In the genomic region with DNA sequence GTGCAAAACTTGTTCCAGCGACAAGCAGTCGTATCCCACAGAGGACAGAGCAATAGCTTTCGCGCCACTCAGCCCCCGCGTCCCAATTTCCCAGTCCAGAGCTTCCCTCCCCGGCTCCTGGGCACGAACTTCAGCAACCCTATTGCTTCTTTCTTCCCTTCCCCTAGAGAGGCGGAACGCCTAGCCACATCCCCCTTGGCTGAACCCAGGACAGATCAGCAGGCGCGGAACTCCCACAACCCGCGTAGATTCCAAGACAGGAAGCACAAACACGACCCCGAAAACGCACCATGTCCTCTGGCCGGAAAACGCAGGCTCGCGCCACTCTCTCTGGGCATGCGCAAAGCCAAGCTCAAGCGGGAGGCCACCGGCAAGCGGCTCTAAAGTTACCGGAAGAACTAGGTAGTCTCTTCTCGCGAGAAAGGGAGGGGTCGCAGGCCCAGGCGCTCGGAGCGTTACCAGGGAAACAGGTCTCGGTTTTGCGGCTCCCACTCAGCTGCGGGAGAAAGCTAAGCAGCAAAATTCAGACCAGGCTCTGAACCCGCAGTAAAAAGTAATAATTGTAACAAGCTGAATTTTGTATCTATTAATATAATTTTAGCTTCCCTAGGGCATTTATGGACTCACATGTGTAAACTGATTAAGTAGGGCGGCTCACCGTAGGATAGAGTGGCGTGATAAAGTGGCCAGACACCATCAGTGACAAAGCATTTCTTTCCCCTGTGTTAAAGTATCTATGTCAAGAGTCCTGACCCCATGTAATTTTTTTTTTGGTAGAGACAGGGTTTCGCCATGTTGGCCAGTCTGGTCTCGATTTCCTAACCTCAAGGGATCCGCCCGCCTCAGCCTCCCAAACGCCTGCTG, we compare ENCODE assay signal across 1 cellular context.
A peak's percentile ranks its signal among the peaks of the same experiment; 100 is the strongest.
TF ChIP-seq lines count a peak whose summit lies in the region.

A gene (minus strand): TSS at position 323 of the 864 bp plus-strand sequence. CDS start 31 bp downstream, at position 292.

TF ChIP-seq in GM23338, 12 proteins besides CTCF, POLR2A, EP300 and RAD21 (continued from another document):
- TF ChIP-seq, protein P1, sequence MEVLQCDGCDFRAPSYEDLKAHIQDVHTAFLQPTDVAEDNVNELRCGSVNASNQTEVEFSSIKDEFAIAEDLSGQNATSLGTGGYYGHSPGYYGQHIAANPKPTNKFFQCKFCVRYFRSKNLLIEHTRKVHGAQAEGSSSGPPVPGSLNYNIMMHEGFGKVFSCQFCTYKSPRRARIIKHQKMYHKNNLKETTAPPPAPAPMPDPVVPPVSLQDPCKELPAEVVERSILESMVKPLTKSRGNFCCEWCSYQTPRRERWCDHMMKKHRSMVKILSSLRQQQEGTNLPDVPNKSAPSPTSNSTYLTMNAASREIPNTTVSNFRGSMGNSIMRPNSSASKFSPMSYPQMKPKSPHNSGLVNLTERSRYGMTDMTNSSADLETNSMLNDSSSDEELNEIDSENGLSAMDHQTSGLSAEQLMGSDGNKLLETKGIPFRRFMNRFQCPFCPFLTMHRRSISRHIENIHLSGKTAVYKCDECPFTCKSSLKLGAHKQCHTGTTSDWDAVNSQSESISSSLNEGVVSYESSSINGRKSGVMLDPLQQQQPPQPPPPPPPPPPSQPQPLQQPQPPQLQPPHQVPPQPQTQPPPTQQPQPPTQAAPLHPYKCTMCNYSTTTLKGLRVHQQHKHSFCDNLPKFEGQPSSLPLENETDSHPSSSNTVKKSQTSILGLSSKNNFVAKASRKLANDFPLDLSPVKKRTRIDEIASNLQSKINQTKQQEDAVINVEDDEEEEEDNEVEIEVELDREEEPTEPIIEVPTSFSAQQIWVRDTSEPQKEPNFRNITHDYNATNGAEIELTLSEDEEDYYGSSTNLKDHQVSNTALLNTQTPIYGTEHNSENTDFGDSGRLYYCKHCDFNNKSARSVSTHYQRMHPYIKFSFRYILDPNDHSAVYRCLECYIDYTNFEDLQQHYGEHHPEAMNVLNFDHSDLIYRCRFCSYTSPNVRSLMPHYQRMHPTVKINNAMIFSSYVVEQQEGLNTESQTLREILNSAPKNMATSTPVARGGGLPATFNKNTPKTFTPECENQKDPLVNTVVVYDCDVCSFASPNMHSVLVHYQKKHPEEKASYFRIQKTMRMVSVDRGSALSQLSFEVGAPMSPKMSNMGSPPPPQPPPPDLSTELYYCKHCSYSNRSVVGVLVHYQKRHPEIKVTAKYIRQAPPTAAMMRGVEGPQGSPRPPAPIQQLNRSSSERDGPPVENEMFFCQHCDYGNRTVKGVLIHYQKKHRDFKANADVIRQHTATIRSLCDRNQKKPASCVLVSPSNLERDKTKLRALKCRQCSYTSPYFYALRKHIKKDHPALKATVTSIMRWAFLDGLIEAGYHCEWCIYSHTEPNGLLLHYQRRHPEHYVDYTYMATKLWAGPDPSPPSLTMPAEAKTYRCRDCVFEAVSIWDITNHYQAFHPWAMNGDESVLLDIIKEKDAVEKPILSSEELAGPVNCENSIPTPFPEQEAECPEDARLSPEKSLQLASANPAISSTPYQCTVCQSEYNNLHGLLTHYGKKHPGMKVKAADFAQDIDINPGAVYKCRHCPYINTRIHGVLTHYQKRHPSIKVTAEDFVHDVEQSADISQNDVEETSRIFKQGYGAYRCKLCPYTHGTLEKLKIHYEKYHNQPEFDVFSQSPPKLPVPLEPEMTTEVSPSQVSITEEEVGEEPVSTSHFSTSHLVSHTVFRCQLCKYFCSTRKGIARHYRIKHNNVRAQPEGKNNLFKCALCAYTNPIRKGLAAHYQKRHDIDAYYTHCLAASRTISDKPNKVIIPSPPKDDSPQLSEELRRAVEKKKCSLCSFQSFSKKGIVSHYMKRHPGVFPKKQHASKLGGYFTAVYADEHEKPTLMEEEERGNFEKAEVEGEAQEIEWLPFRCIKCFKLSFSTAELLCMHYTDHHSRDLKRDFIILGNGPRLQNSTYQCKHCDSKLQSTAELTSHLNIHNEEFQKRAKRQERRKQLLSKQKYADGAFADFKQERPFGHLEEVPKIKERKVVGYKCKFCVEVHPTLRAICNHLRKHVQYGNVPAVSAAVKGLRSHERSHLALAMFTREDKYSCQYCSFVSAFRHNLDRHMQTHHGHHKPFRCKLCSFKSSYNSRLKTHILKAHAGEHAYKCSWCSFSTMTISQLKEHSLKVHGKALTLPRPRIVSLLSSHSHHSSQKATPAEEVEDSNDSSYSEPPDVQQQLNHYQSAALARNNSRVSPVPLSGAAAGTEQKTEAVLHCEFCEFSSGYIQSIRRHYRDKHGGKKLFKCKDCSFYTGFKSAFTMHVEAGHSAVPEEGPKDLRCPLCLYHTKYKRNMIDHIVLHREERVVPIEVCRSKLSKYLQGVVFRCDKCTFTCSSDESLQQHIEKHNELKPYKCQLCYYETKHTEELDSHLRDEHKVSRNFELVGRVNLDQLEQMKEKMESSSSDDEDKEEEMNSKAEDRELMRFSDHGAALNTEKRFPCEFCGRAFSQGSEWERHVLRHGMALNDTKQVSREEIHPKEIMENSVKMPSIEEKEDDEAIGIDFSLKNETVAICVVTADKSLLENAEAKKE (CRISPR knock-in tag; IDR thresholded peaks at IDR 0.05): no peak
- TF ChIP-seq CREB1 (CRISPR knock-in tag; IDR thresholded peaks at IDR 0.05; ENCODE audit: low read depth) (no peak), EZH2phosphoT487 (IDR thresholded peaks at IDR 0.05; ENCODE audit: unreplicated experiment) (no peak), ZNF114 (CRISPR knock-in tag; IDR thresholded peaks at IDR 0.05) (no peak)
- TF ChIP-seq, protein P2, sequence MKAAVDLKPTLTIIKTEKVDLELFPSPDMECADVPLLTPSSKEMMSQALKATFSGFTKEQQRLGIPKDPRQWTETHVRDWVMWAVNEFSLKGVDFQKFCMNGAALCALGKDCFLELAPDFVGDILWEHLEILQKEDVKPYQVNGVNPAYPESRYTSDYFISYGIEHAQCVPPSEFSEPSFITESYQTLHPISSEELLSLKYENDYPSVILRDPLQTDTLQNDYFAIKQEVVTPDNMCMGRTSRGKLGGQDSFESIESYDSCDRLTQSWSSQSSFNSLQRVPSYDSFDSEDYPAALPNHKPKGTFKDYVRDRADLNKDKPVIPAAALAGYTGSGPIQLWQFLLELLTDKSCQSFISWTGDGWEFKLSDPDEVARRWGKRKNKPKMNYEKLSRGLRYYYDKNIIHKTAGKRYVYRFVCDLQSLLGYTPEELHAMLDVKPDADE (IDR thresholded peaks at IDR 0.05): peak; percentile 73
